Comparison of ENCODE assay signal across 29 cellular contexts in the genomic region with DNA sequence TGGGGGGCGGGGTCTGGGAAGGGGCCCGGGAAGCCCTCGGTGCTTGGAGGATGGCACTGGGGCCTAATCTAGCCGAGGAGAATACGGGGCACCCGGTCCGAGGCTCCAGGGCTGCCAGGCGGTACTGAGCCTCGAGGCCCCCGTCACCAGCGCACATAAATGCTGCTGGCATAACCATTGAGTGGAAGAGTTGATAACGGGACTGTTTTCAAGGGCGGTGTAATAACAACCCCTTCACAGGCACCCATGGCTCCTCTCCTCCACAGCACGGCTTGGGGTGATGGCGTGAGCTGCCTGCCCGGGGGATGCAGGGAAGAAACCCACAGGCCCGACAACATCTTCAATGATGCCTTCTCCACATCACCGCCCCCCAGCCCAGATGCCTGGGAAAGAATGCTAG.
"Had no signal": no experiment of that assay in that cellular context is flagged by ENCODE, and none has a peak within 500 bp of the region (broad histone marks: within the 10 kb centered on the region; RNA-seq: fewer than 3 reads in every experiment).

No MANE protein-coding gene starts in this region.

- DNase-seq: colonic mucosa; cortex of kidney; dermis blood vessel endothelial cell; dorsolateral prefrontal cortex; effector CD4-positive, alpha-beta T cell; effector CD8-positive, alpha-beta T cell; effector memory CD4-positive, alpha-beta T cell; effector memory CD8-positive, alpha-beta T cell; endodermal cell; erythroblast; esophagus squamous epithelium; foreskin fibroblast; foreskin keratinocyte; foreskin melanocyte; gastrocnemius medialis; glutamatergic neuron; head of caudate nucleus; heart left ventricle; heart right ventricle had no signal

- H3K9me3 ChIP-seq: colonic mucosa, esophagus muscularis mucosa, esophagus squamous epithelium, gastrocnemius medialis, gastroesophageal sphincter, heart left ventricle, heart right ventricle had no signal

- H3K4me3 Mint-ChIP-seq: dendritic cell treated with granulocyte-macrophage colony-stimulating factor and Interleukin-4, amounts not matched to agents 40 ng/mL and 50 ng/mL, for 4 days; effector memory CD8-positive, alpha-beta T cell; endodermal cell had no signal

- FAIRE-seq: colon, endometrium, endothelial cell of umbilical vein, frontal cortex had no signal

- H3K27ac ChIP-seq: colonic mucosa, coronary artery, dorsolateral prefrontal cortex, epithelial cell of prostate, esophagus muscularis mucosa, esophagus squamous epithelium, foreskin keratinocyte, gastrocnemius medialis, gastroesophageal sphincter, heart left ventricle, heart right ventricle had no signal

- H3K4me1 ChIP-seq: colonic mucosa, foreskin keratinocyte had no signal

- H3K4me1 Mint-ChIP-seq: endodermal cell had no signal

- H3K9me3 Mint-ChIP-seq: dendritic cell treated with granulocyte-macrophage colony-stimulating factor and Interleukin-4, amounts not matched to agents 40 ng/mL and 50 ng/mL, for 4 days; effector memory CD8-positive, alpha-beta T cell; endodermal cell had no signal

- H3K27ac Mint-ChIP-seq: dendritic cell treated with granulocyte-macrophage colony-stimulating factor and Interleukin-4, amounts not matched to agents 40 ng/mL and 50 ng/mL, for 4 days; effector memory CD8-positive, alpha-beta T cell; endodermal cell had no signal

- H3K4me3 ChIP-seq: colonic mucosa, coronary artery, dorsolateral prefrontal cortex, esophagus muscularis mucosa, esophagus squamous epithelium, gastrocnemius medialis, gastroesophageal sphincter, heart left ventricle, heart right ventricle had no signal

- ATAC-seq: effector memory CD8-positive, alpha-beta T cell; esophagus mucosa; foreskin keratinocyte; gastrocnemius medialis; gastroesophageal sphincter; heart left ventricle; heart right ventricle had no signal

- H3K36me3 ChIP-seq: colonic mucosa, esophagus muscularis mucosa, esophagus squamous epithelium, gastrocnemius medialis, gastroesophageal sphincter, heart left ventricle, heart right ventricle had no signal
